In the genomic region with DNA sequence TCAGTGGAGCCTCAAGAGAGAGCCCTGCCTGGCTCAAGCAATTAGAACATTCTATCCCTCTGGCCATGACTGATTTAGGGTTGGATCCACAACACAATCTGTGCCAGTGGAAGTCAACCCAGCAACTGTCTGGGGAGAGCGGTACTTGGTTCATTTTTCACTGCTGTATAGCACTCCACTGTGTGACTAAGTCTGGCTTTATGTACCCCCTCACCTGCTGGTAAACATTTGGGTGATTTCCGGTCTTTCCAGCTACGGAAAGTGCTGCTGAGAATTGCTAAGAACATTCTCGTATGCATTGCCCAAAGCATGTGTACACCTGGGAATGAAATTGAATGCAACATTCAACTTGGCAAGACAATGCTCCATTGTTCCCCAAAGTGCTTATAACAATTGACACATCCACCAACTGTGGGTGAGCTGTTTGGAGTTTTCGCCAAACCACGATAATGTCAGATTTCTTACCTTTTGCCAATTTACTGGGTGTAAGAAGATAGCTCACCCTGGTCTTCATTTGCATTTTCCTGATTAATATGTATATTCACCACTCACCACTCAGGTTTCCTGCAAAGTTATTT, we compare ENCODE assay signal across 20 cellular contexts.
DNase-seq lines count a peak whose midpoint lies in the region; ATAC-seq, FAIRE-seq and TF ChIP-seq lines count a peak whose summit lies in the region.
"Had no signal": no experiment of that assay in that cellular context is flagged by ENCODE, and none has a peak within 500 bp of the region (broad histone marks: within the 10 kb centered on the region; RNA-seq: fewer than 3 reads in every experiment).

No MANE protein-coding gene starts in this region.

- intact Hi-C loops in HepG2 (cut with micrococcal nuclease; ENCODE audit: unreplicated experiment) (no loop called here), right lobe of liver (cut with DNase I) (no loop called here), psoas muscle (cut with DNase I) (no loop called here), testis (cut with DNase I; ENCODE audit: low total_unique reads) (no loop called here)

- H2AFZ ChIP-seq in HepG2 (ENCODE audit: low read length), result no peak overlapping the region

- TF ChIP-seq EP300 in HepG2 (IDR thresholded peaks at IDR 0.05; ENCODE audit: low read depth in 2 of 2, low read length in 2 of 2), result no peak
- TF ChIP-seq EP300 in HepG2 (CRISPR knock-in tag; IDR thresholded peaks at IDR 0.05; ENCODE audit: borderline replicate concordance), result no peak

- no peak for TF ChIP-seq POLR2A in HepG2 (IDR thresholded peaks at IDR 0.05; ENCODE audit: insufficient read depth in 1 of 2, low read depth in 2 of 2, low read length in 2 of 2)
- no peak for TF ChIP-seq POLR2A in right lobe of liver (IDR thresholded peaks at IDR 0.05)
- TF ChIP-seq POLR2A in testis (IDR thresholded peaks at IDR 0.05), result no peak

- POLR2A ChIA-PET in HepG2 (lab: Yijun Ruan, JAX), result no interaction called here

- no peaks in the 10 kb centered on the region for H3K36me3 ChIP-seq in HepG2 (replicated peaks in 1 of 2; ENCODE audit: control insufficient read depth in 1 of 2, insufficient read depth in 2 of 2, low read length in 2 of 2)
- no peaks in the 10 kb centered on the region for H3K36me3 ChIP-seq in right lobe of liver
- H3K36me3 ChIP-seq in psoas muscle (ENCODE audit: insufficient read depth in 1 of 2, low read depth in 1 of 2), result no peaks in the 10 kb centered on the region
- H3K36me3 ChIP-seq in testis (ENCODE audit: low read depth, missing control alignments), result no peaks in the 10 kb centered on the region
- H3K36me3 ChIP-seq: colonic mucosa, neutrophil, transverse colon had no signal

- H3K4me3 ChIP-seq in HepG2 (replicated peaks in 1 of 3; ENCODE audit: insufficient read depth in 1 of 3, low read depth in 2 of 3, low read length in 3 of 3), result no peak overlapping the region
- H3K4me3 ChIP-seq in right lobe of liver, result no peak overlapping the region
- H3K4me3 ChIP-seq in epithelial cell of esophagus (ENCODE audit: low read length), result no peak overlapping the region
- H3K4me3 ChIP-seq in psoas muscle, result no peak overlapping the region
- no peak overlapping the region for H3K4me3 ChIP-seq in testis
- H3K4me3 ChIP-seq: colonic mucosa, transverse colon had no signal

- in situ Hi-C loops in HepG2 (cut with HindIII; ENCODE audit: extremely low pct_ligation_motif_present, low pct_unique_long_range_greater_than_20kb), result no loop called here

- BruUV-seq in HepG2 (replicated peaks; lab: Mats Ljungman, UMichigan), result no TSS peak

- 88% methylated on average over 6 of the region's 6 CpGs for WGBS in HepG2 (ENCODE audit: low lambda C conversion rate)
- 98% methylated on average over 5 of the region's 6 CpGs for WGBS in right lobe of liver (ENCODE audit: insufficient coverage, low coverage, low lambda C conversion rate, missing lambda C conversion rate)
- WGBS in psoas muscle, 3 donors, result 66 to 68% (median 66%) methylated on average over 6 of the region's 6 CpGs
- WGBS in testis, 2 donors, result 69 to 87% methylated on average over 6 of the region's 6 CpGs

- H3K9ac ChIP-seq in HepG2 (ENCODE audit: insufficient read depth, low read depth, low read length), result no peak overlapping the region

- CTCF ChIA-PET in HepG2 (lab: Yijun Ruan, JAX; ENCODE audit: low intra/inter-chr PET ratio, low total read pairs), result no interaction called here

- H3K79me2 ChIP-seq in HepG2 (ENCODE audit: insufficient read depth, low read length), result no peaks in the 10 kb centered on the region

- TF ChIP-seq CTCF in HepG2 (CRISPR knock-in tag; IDR thresholded peaks at IDR 0.05), result no peak
- no peak for TF ChIP-seq CTCF in right lobe of liver (IDR thresholded peaks at IDR 0.05)
- no peak for TF ChIP-seq CTCF in epithelial cell of esophagus (IDR thresholded peaks at IDR 0.05; ENCODE audit: insufficient read depth, low read depth, low read length, missing control alignments)
- TF ChIP-seq CTCF in psoas muscle (IDR thresholded peaks at IDR 0.05), result no peak
- no peak for TF ChIP-seq CTCF in testis (IDR thresholded peaks at IDR 0.05)

- no peak overlapping the region for H3K4me2 ChIP-seq in HepG2 (ENCODE audit: low read depth, low read length)

- DNase-seq in HepG2 (ENCODE audit: low spot score), result peak; percentile 32
- DNase-seq in right lobe of liver, result no peak
- peak; percentile 13 for DNase-seq in epithelial cell of esophagus (ENCODE audit: low read depth)
- no peak for DNase-seq in psoas muscle
- DNase-seq in GM19240 (ENCODE audit: insufficient read length, low spot score), result no peak
- no peak for DNase-seq in activated effector memory CD4-positive, alpha-beta T cell treated with anti-CD3 and anti-CD28 coated beads, Interleukin-2, amount 50 U/mL, for 16 hours
- DNase-seq in Ammon's horn (ENCODE audit: low spot score), result no peak
- no peak for DNase-seq in testis
- DNase-seq: activated CD4-positive, alpha-beta T cell treated with anti-CD3 and anti-CD28 coated beads for 36 hours; activated T-cell treated with anti-CD3 and anti-CD28 coated beads, Interleukin-2, amount 50 U/mL, for 72 hours; colonic mucosa; endodermal cell; NCI-H1417 treated with DMSO at 0.1 percent for 48 hours; NCI-H69; Right ventricle myocardium superior; stimulated activated naive CD4-positive, alpha-beta T cell treated with Interleukin-2 at 50 U/mL for 16 hours; transverse colon had no signal

- FAIRE-seq in HepG2 (lab: Jason Lieb, UNC), result no peak
- FAIRE-seq: TTC549 had no signal

- TF ChIP-seq RAD21 in HepG2 (CRISPR knock-in tag; IDR thresholded peaks at IDR 0.05), result no peak

- H4K20me1 ChIP-seq in HepG2 (ENCODE audit: insufficient read depth, low read length), result no peaks in the 10 kb centered on the region

- ATAC-seq in HepG2 (no peak), right lobe of liver (no peak), psoas muscle (no peak)
- ATAC-seq: activated CD4-positive, alpha-beta T cell treated with anti-CD3 and anti-CD28 coated beads for 36 hours; activated T-cell treated with anti-CD3 and anti-CD28 coated beads, Interleukin-2, amount 50 U/mL, for 72 hours had no signal

- H3K9me3 ChIP-seq in HepG2 (ENCODE audit: low read length) (no peaks in the 10 kb centered on the region), right lobe of liver (no peaks in the 10 kb centered on the region), psoas muscle (no peaks in the 10 kb centered on the region), testis (no peaks in the 10 kb centered on the region)
- H3K9me3 ChIP-seq: colonic mucosa, neutrophil, transverse colon had no signal

- H3K4me1 ChIP-seq in HepG2 (ENCODE audit: insufficient read depth, low read length), result peaks cover 38% of the 10 kb centered on the region
- peaks cover 0 to 29% (median 11%) of the 10 kb centered on the region in 4 donors for H3K4me1 ChIP-seq in right lobe of liver
- peaks cover 13% of the 10 kb centered on the region for H3K4me1 ChIP-seq in psoas muscle
- no peaks in the 10 kb centered on the region for H3K4me1 ChIP-seq in testis
- H3K4me1 ChIP-seq: colonic mucosa had no signal

- H3K27ac ChIP-seq in HepG2 (ENCODE audit: extremely low read length, insufficient read depth, low read length), result no peak overlapping the region
- H3K27ac ChIP-seq in right lobe of liver, result no peak overlapping the region
- peak overlapping the region; percentile 55 for H3K27ac ChIP-seq in psoas muscle
- no peak overlapping the region for H3K27ac ChIP-seq in testis
- H3K27ac ChIP-seq: 22Rv1, colonic mucosa, neutrophil, transverse colon had no signal

- H3K27me3 ChIP-seq in HepG2 (ENCODE audit: control insufficient read depth in 1 of 2, insufficient read depth in 2 of 2, low read length in 2 of 2), result no peaks in the 10 kb centered on the region
- no peaks in the 10 kb centered on the region for H3K27me3 ChIP-seq in right lobe of liver
- H3K27me3 ChIP-seq in psoas muscle (ENCODE audit: insufficient read depth in 3 of 3, low read length in 2 of 3), result peaks cover 0 to 32% (median 3%) of the 10 kb centered on the region in 3 donors
- H3K27me3 ChIP-seq in testis, result no peaks in the 10 kb centered on the region
- H3K27me3 ChIP-seq: colonic mucosa, neutrophil, transverse colon had no signal

TF ChIP-seq in HepG2, 621 proteins besides CTCF, POLR2A, EP300 and RAD21:
- TF ChIP-seq ZNF747 (CRISPR knock-in tag; IDR thresholded peaks at IDR 0.05; ENCODE audit: borderline replicate concordance) (no peak), ZNF207 (IDR thresholded peaks at IDR 0.05; ENCODE audit: borderline replicate concordance) (no peak), ZSCAN22 (CRISPR knock-in tag; IDR thresholded peaks at IDR 0.05) (no peak), ZNF264 (CRISPR knock-in tag; IDR thresholded peaks at IDR 0.05) (no peak), NR3C1 (CRISPR knock-in tag; IDR thresholded peaks at IDR 0.05) (no peak), SOX5 (CRISPR knock-in tag; IDR thresholded peaks at IDR 0.05; ENCODE audit: borderline replicate concordance) (peak; percentile 24; the same call in 1 of the 2 replicates), SOX13 (IDR thresholded peaks at IDR 0.05) (no peak), SOX13 (CRISPR knock-in tag; conservative IDR thresholded peaks at IDR 0.05 in 1 of 2, IDR thresholded peaks at IDR 0.05 in 1 of 2) (peak in 1 of 2 experiments; percentile 57; a peak in 2 of 4 replicates), SOX6 (IDR thresholded peaks at IDR 0.05) (no peak), SOX6 (CRISPR knock-in tag; IDR thresholded peaks at IDR 0.05) (no peak), REXO4 (CRISPR knock-in tag; IDR thresholded peaks at IDR 0.05; ENCODE audit: borderline replicate concordance) (no peak)
- TF ChIP-seq, protein P1, sequence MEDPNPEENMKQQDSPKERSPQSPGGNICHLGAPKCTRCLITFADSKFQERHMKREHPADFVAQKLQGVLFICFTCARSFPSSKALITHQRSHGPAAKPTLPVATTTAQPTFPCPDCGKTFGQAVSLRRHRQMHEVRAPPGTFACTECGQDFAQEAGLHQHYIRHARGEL (CRISPR knock-in tag; IDR thresholded peaks at IDR 0.05), result no peak

Comparison
In these comparisons a context has a peak if more than half of its experiments do, and no peak if none do; other contexts are left out.
1. DNase-seq: peak in HepG2 (single experiment) and epithelial cell of esophagus (single experiment); none in right lobe of liver (0 of 3), psoas muscle (0 of 2), GM19240 (single experiment), activated effector memory CD4-positive, alpha-beta T cell treated with anti-CD3 and anti-CD28 coated beads, Interleukin-2, amount 50 U/mL, for 16 hours (single experiment), Ammon's horn (single experiment) and testis (single experiment).